In genomic region chr5:4661851-4662250, GRCh38 we compare ENCODE assay signal across 17 cellular contexts.
A peak's percentile ranks its signal among the peaks of the same experiment; 100 is the strongest.
DNase-seq lines count a peak whose midpoint lies in the region; ATAC-seq, FAIRE-seq and TF ChIP-seq lines count a peak whose summit lies in the region.
"Had no signal": no experiment of that assay in that cellular context is flagged by ENCODE, and none has a peak within 500 bp of the region (broad histone marks: within the 10 kb centered on the region; RNA-seq: fewer than 3 reads in every experiment).

No MANE protein-coding gene starts in this region.

- H3K27me3 Mint-ChIP-seq in endodermal cell (ENCODE audit: insufficient read depth) = no peaks in the 10 kb centered on the region
- H3K27me3 Mint-ChIP-seq in neural crest cell (ENCODE audit: low read depth) = no peaks in the 10 kb centered on the region
- H3K27me3 Mint-ChIP-seq: CD4-positive, CD25-positive, alpha-beta regulatory T cell had no signal

- ATAC-seq in GM21619 (IDR thresholded peaks at IDR 0.05; ENCODE audit: unreplicated experiment) = no peak
- ATAC-seq: GM12878, GM23338 had no signal

- H3K36me3 Mint-ChIP-seq in endodermal cell (ENCODE audit: low read depth) (no peaks in the 10 kb centered on the region), neural crest cell (ENCODE audit: low read depth) (no peaks in the 10 kb centered on the region)
- H3K36me3 Mint-ChIP-seq: CD4-positive, CD25-positive, alpha-beta regulatory T cell had no signal

- H3K4me1 Mint-ChIP-seq in endodermal cell = no peaks in the 10 kb centered on the region
- peaks cover 24% of the 10 kb centered on the region for H3K4me1 Mint-ChIP-seq in neural crest cell
- H3K4me1 Mint-ChIP-seq: CD4-positive, CD25-positive, alpha-beta regulatory T cell had no signal

- peak; percentile 11 for FAIRE-seq in D721Med (lab: Jason Lieb, UNC)
- FAIRE-seq in frontal cortex (lab: Jason Lieb, UNC) = no peak
- FAIRE-seq: GM12878 had no signal

- WGBS in endodermal cell (ENCODE audit: insufficient coverage in 1 of 2, insufficient read length in 1 of 2), 2 experiments = 74 to 88% methylated on average over 2 to 7 of the region's 7 CpGs

- H3K27ac ChIP-seq in endodermal cell (ENCODE audit: low read depth, low read length) = peak overlapping the region; percentile 95
- H3K27ac ChIP-seq: HL-60 had no signal

- H3K4me3 Mint-ChIP-seq in endodermal cell (no peak overlapping the region), neural crest cell (no peak overlapping the region)
- H3K4me3 Mint-ChIP-seq: CD4-positive, CD25-positive, alpha-beta regulatory T cell; GM23338 had no signal

- H3K9me3 Mint-ChIP-seq in endodermal cell = peaks cover 2% of the 10 kb centered on the region
- H3K9me3 Mint-ChIP-seq in neural crest cell = no peaks in the 10 kb centered on the region

- H3K27me3 ChIP-seq in endodermal cell (ENCODE audit: control insufficient read depth, insufficient read depth, low read length, poor library complexity, severe bottlenecking) = no peaks in the 10 kb centered on the region

- no peaks in the 10 kb centered on the region for H3K4me1 ChIP-seq in endodermal cell (ENCODE audit: control insufficient read depth, insufficient read depth, low read length)

- H3K27ac Mint-ChIP-seq in endodermal cell (no peak overlapping the region), neural crest cell (ENCODE audit: unreplicated experiment) (peak overlapping the region; percentile 39)
- H3K27ac Mint-ChIP-seq: CD4-positive, CD25-positive, alpha-beta regulatory T cell; GM23338 had no signal

- H3K9me3 ChIP-seq in endodermal cell (ENCODE audit: control insufficient read depth, low read length) = no peaks in the 10 kb centered on the region

- no peak overlapping the region for H3K4me3 ChIP-seq in endodermal cell (ENCODE audit: low read length)
- H3K4me3 ChIP-seq: GM12878, GM23338 had no signal

- no peak for DNase-seq in D721Med (ENCODE audit: insufficient read length, low spot score)
- peak; percentile 78 for DNase-seq in M059J (ENCODE audit: low read depth)
- no peak for DNase-seq in endodermal cell
- no peak for DNase-seq in neural crest cell (ENCODE audit: low read depth, low spot score)
- no peak for DNase-seq in superior temporal gyrus (ENCODE audit: extremely low spot score)
- DNase-seq in frontal cortex (ENCODE audit: low spot score in 2 of 2) = no peak
- DNase-seq: CD4-positive, CD25-positive, alpha-beta regulatory T cell; DMS79 treated with DMSO at 0.1 percent for 48 hours; HCEC 1CT; KBM-7; NCI-H1048; NCI-H1417 treated with DMSO at 0.1 percent for 48 hours; NCI-H510A had no signal

- TF ChIP-seq CTCF in D721Med (IDR thresholded peaks at IDR 0.05; ENCODE audit: insufficient read depth, missing control alignments) (no peak), endodermal cell (conservative IDR thresholded peaks at IDR 0.05) (no peak), neural crest cell (conservative IDR thresholded peaks at IDR 0.05) (no peak)

- H3K36me3 ChIP-seq in endodermal cell (ENCODE audit: control insufficient read depth, insufficient read depth, low read length) = no peaks in the 10 kb centered on the region

- H3K9ac ChIP-seq in endodermal cell (ENCODE audit: extremely low read depth, low read length, poor library complexity, severe bottlenecking) = no peak overlapping the region
